Comparison of ENCODE assay signal across 14 cellular contexts in the genomic region with DNA sequence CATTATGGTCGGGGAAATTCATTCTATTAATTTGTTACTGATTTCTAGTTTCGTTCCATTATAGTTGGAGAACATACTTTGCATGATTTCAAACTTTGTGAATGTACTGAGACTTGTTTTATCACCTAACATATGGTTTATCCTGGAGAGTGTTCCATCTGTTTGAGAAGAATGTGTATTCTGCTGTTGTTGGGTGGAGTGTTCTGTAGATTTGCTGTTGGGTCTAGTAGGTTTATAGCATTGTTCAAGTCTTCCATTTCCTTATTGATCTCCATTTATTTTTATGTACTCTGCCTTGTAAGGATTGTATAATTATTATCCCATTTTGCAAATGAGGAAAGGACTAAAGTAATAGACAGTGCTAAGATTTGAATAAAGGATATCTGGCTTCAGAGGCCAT.
DNase-seq lines count a peak whose midpoint lies in the region; ATAC-seq, FAIRE-seq and TF ChIP-seq lines count a peak whose summit lies in the region.
"Had no signal": no experiment of that assay in that cellular context is flagged by ENCODE, and none has a peak within 500 bp of the region (broad histone marks: within the 10 kb centered on the region; RNA-seq: fewer than 3 reads in every experiment).

No MANE protein-coding gene starts in this region.

- no peak overlapping the region for H3K9ac ChIP-seq in colonic mucosa (ENCODE audit: low read depth in 2 of 2, low read length in 2 of 2)
- no peak overlapping the region for H3K9ac ChIP-seq in kidney (ENCODE audit: low read length in 2 of 2)

- H3K27me3 ChIP-seq in colonic mucosa (no peaks in the 10 kb centered on the region), transverse colon (no peaks in the 10 kb centered on the region)

- TF ChIP-seq EP300 in transverse colon (IDR thresholded peaks at IDR 0.05; ENCODE audit: low read depth) = no peak

- peaks cover 3% of the 10 kb centered on the region for H3K4me1 ChIP-seq in colonic mucosa
- H3K4me1 ChIP-seq in mucosa of descending colon (ENCODE audit: low read depth) = peaks cover 31% of the 10 kb centered on the region
- peaks cover 7 to 47% (median 31%) of the 10 kb centered on the region in 4 donors for H3K4me1 ChIP-seq in transverse colon
- H3K4me1 ChIP-seq in kidney (ENCODE audit: control insufficient read depth in 1 of 2, insufficient read depth in 1 of 2, low read depth in 1 of 2, low read length in 2 of 2) = peaks cover 7% of the 10 kb centered on the region in 2 donors
- H3K4me1 ChIP-seq: HAP-1 had no signal

- no peak for DNase-seq in H54 (ENCODE audit: insufficient read length, low spot score)
- DNase-seq in colonic mucosa = no peak
- no peak for DNase-seq in mucosa of descending colon
- DNase-seq in transverse colon = no peak
- no peak for DNase-seq in HuH-7 (ENCODE audit: low spot score)
- DNase-seq in dermis blood vessel endothelial cell = no peak
- DNase-seq in kidney = no peak
- DNase-seq: C1 segment of cervical spinal cord; Calu3; CD4-positive, alpha-beta T cell; DMS 273 treated with DMSO at 0.1 percent for 48 hours; GOT3; HFFc6 had no signal

- WGBS in transverse colon (ENCODE audit: low coverage in 1 of 2), 2 donors = 68 to 75% methylated on average over 2 of the region's 2 CpGs

- intact Hi-C loops in colonic mucosa (cut with DNase I) (no loop called here), mucosa of descending colon (cut with DNase I, micrococcal nuclease) (no loop called here), transverse colon (cut with DNase I; ENCODE audit: low total_unique reads) (no loop called here), kidney (cut with DNase I) (no loop called here)

- peak overlapping the region; percentile 56 for H3K27ac ChIP-seq in colonic mucosa
- H3K27ac ChIP-seq in transverse colon = peak overlapping the region; percentile 59 to 77 (median 70)
- no peak overlapping the region for H3K27ac ChIP-seq in kidney (ENCODE audit: low read depth in 2 of 2, low read length in 2 of 2)

- peaks cover 15% of the 10 kb centered on the region for H3K36me3 ChIP-seq in colonic mucosa
- no peaks in the 10 kb centered on the region for H3K36me3 ChIP-seq in mucosa of descending colon (ENCODE audit: low read depth)
- peaks cover 0 to 19% (median 5%) of the 10 kb centered on the region in 4 donors for H3K36me3 ChIP-seq in transverse colon
- peaks cover 16 to 38% of the 10 kb centered on the region in 2 donors for H3K36me3 ChIP-seq in kidney (ENCODE audit: control insufficient read depth in 1 of 2, insufficient read depth in 2 of 2, low read length in 2 of 2)

- FAIRE-seq in H54 (lab: Jason Lieb, UNC) (peak; percentile 55), kidney (lab: Jason Lieb, UNC) (no peak)

- no peak for TF ChIP-seq CTCF in colonic mucosa (IDR thresholded peaks at IDR 0.05)
- TF ChIP-seq CTCF in mucosa of descending colon (IDR thresholded peaks at IDR 0.05) = no peak
- TF ChIP-seq CTCF in transverse colon (IDR thresholded peaks at IDR 0.05) = no peak
- TF ChIP-seq CTCF in kidney (IDR thresholded peaks at IDR 0.05; ENCODE audit: borderline replicate concordance, extremely low read depth, insufficient read depth) = no peak

- in situ Hi-C loops in transverse colon (cut with MboI; ENCODE audit: low pct_ligation_motif_present in 1 of 4, low pct_unique_long_range_greater_than_20kb in 1 of 4, low sequenced_read_pairs in 3 of 4) = no loop called here

- H3K4me3 ChIP-seq in colonic mucosa (no peak overlapping the region), mucosa of descending colon (no peak overlapping the region), transverse colon (no peak overlapping the region), kidney (ENCODE audit: low read length in 2 of 2) (no peak overlapping the region)
- H3K4me3 ChIP-seq: HAP-1 had no signal

- no peak for TF ChIP-seq POLR2A in H54 (IDR thresholded peaks at IDR 0.05; ENCODE audit: low read depth, low read length)
- no peak for TF ChIP-seq POLR2A in transverse colon (IDR thresholded peaks at IDR 0.05)

- no peaks in the 10 kb centered on the region for H3K9me3 ChIP-seq in colonic mucosa
- H3K9me3 ChIP-seq in mucosa of descending colon = no peaks in the 10 kb centered on the region
- H3K9me3 ChIP-seq in transverse colon = no peaks in the 10 kb centered on the region
- H3K9me3 ChIP-seq in kidney (ENCODE audit: control insufficient read depth in 1 of 2, low read length in 2 of 2) = no peaks in the 10 kb centered on the region
- H3K9me3 ChIP-seq: HAP-1 had no signal

- ATAC-seq in mucosa of descending colon = peak; percentile 87

Comparison
In these comparisons a context has a peak if more than half of its experiments do, and no peak if none do; other contexts are left out.
1. H3K27ac ChIP-seq: peak in colonic mucosa (single experiment) and transverse colon (4 of 4); none in kidney (0 of 2).